ENCODE assay signal across 8 cellular contexts in the genomic region with DNA sequence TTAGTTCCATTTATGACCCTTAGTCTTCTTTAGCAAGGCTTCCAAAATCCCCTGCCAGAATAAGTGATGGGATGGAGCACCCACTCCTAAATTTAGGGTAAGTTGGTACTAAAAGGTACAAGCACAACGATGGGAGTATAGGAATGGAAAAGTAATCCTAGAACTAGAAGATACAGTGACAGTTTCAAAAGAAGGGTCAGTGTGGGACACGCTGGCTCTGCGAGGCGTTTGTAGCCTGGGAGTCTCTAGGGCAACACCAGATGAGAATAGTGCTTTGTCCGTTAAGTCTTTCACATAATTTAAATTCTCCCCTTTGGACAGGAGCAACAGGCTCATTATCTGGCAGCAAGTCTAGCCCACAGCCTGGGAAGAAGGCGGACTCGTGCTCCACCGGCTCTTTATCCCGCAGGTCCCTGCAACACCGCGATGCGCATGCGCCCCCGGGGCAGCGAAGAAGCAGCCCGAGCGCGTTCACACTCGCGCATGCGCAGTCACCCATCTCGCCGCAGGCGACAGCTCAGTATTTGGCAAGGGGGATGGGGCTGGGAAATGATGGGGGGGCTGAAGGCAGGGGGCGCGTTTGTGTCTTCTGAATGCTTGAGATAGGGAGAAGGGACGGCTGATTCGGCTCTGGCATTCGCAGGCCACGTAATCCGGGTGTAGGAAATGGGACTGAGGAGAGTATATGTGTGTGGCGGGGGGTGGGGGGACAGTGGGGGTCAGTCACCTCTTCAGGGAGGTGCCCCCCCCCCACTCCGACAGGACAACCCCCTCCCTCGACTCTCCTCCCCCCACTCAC. TPM values are rescaled to one million over a fixed set of nuclear protein-coding genes. Genes with fewer than 3 reads are reported as not detected.
DNase-seq lines count a peak whose midpoint lies in the region; ATAC-seq, FAIRE-seq and TF ChIP-seq lines count a peak whose summit lies in the region.

No MANE protein-coding gene starts in this region.

- peaks cover 3% of the 10 kb centered on the region for H3K27me3 ChIP-seq in astrocyte (ENCODE audit: insufficient read depth, low read length)
- H3K27me3 ChIP-seq in hepatocyte, result no peaks in the 10 kb centered on the region
- H3K27me3 ChIP-seq in rectal smooth muscle tissue (ENCODE audit: control insufficient read depth, insufficient read depth, low read length), result no peaks in the 10 kb centered on the region
- H3K27me3 ChIP-seq in vagina, result no peaks in the 10 kb centered on the region

- TF ChIP-seq CTCF in GM10266 (IDR thresholded peaks at IDR 0.05; ENCODE audit: control insufficient read depth, insufficient read depth, low read depth, missing control alignments) (no peak), astrocyte (IDR thresholded peaks at IDR 0.05; ENCODE audit: insufficient read depth, low read depth, low read length) (no peak), hepatocyte (IDR thresholded peaks at IDR 0.05; ENCODE audit: poor library complexity) (no peak), vagina (IDR thresholded peaks at IDR 0.05) (no peak)

- H3K4me2 ChIP-seq in astrocyte (ENCODE audit: low read length) (peak overlapping the region; percentile 85), hepatocyte (peak overlapping the region; percentile 86)

- H3K27ac ChIP-seq in astrocyte (ENCODE audit: low read depth, low read length) (peak overlapping the region; percentile 88), hepatocyte (peak overlapping the region; percentile 91), rectal smooth muscle tissue (ENCODE audit: low read depth, low read length) (peak overlapping the region; percentile 99), vagina (peak overlapping the region; percentile 98)

- 1% methylated on average over 26 of the region's 34 CpGs for WGBS in hepatocyte (ENCODE audit: low lambda C conversion rate, missing lambda C conversion rate)

- H3K4me3 ChIP-seq in astrocyte (ENCODE audit: insufficient read depth, low read depth, low read length), result peak overlapping the region; percentile 74
- peak overlapping the region; percentile 18 for H3K4me3 ChIP-seq in hepatocyte
- peak overlapping the region; percentile 75 for H3K4me3 ChIP-seq in rectal smooth muscle tissue (ENCODE audit: low read length)
- peak overlapping the region; percentile 80 to 93 for H3K4me3 ChIP-seq in vagina

- H3K9me3 ChIP-seq in astrocyte (ENCODE audit: insufficient read depth, low read depth, low read length) (no peaks in the 10 kb centered on the region), hepatocyte (ENCODE audit: low read depth) (no peaks in the 10 kb centered on the region), vagina (no peaks in the 10 kb centered on the region)

- peak overlapping the region; percentile 99 for H3K27ac Mint-ChIP-seq in astrocyte (ENCODE audit: unreplicated experiment)

- ATAC-seq in HG02840 (IDR thresholded peaks at IDR 0.05; ENCODE audit: low FRiP score, unreplicated experiment), result peak; percentile 62

- H3K36me3 ChIP-seq in astrocyte (ENCODE audit: insufficient read depth, low read length) (no peaks in the 10 kb centered on the region), hepatocyte (replicated peaks; ENCODE audit: insufficient read depth, low read depth) (no peaks in the 10 kb centered on the region), rectal smooth muscle tissue (ENCODE audit: control insufficient read depth, insufficient read depth, low read length) (peaks cover 2% of the 10 kb centered on the region), vagina (no peaks in the 10 kb centered on the region)

- intact Hi-C loops in vagina (cut with DNase I), result no loop called here

- DNase-seq in GM10266 (ENCODE audit: extremely low spot score) (peak; percentile 91), NCI-H1930 (lab: John Stamatoyannopoulos, UW) (peak; percentile 88 to 92), T-helper 22 cell (ENCODE audit: low read depth) (peak; percentile 91), astrocyte (ENCODE audit: low read depth) (peak; percentile 72), hepatocyte (ENCODE audit: low spot score) (peak; percentile 99), vagina (ENCODE audit: extremely low spot score in 2 of 2) (peak in 1 of 2 donors; percentile 95)

- H3K4me1 Mint-ChIP-seq in astrocyte (ENCODE audit: low read depth, unreplicated experiment), result peaks cover 8% of the 10 kb centered on the region

- no peaks in the 10 kb centered on the region for H3K9me3 Mint-ChIP-seq in astrocyte (ENCODE audit: unreplicated experiment)

- no peak for TF ChIP-seq POLR2A in vagina (IDR thresholded peaks at IDR 0.05)

- no peaks in the 10 kb centered on the region for H3K9me2 ChIP-seq in hepatocyte (replicated peaks; ENCODE audit: insufficient read depth)

- peak overlapping the region; percentile 57 for H2AFZ ChIP-seq in astrocyte (ENCODE audit: low read depth, low read length)
- peak overlapping the region; percentile 51 for H2AFZ ChIP-seq in hepatocyte

- peaks cover 4% of the 10 kb centered on the region for H3K36me3 Mint-ChIP-seq in astrocyte (ENCODE audit: low read depth, unreplicated experiment)

- H3K4me1 ChIP-seq in astrocyte (ENCODE audit: insufficient read depth, low read length) (peaks cover 10% of the 10 kb centered on the region), hepatocyte (ENCODE audit: insufficient read depth) (peaks cover 11% of the 10 kb centered on the region), rectal smooth muscle tissue (ENCODE audit: control insufficient read depth, insufficient read depth, low read length) (peaks cover 13% of the 10 kb centered on the region), vagina (peaks cover 36% of the 10 kb centered on the region)

- no peak for FAIRE-seq in astrocyte (lab: Jason Lieb, UNC)

- H4K20me1 ChIP-seq in astrocyte (ENCODE audit: insufficient read depth, low read length) (peaks cover 37% of the 10 kb centered on the region), hepatocyte (ENCODE audit: insufficient read depth, poor library complexity, severe bottlenecking) (peaks cover 45% of the 10 kb centered on the region)

- no peaks in the 10 kb centered on the region for H3K27me3 Mint-ChIP-seq in astrocyte (ENCODE audit: low read depth, unreplicated experiment)

- peaks cover 48% of the 10 kb centered on the region for H3K79me2 ChIP-seq in astrocyte (ENCODE audit: insufficient read depth, low read length)
- H3K79me2 ChIP-seq in hepatocyte, result peaks cover 49% of the 10 kb centered on the region

- peak overlapping the region; percentile 93 for H3K4me3 Mint-ChIP-seq in astrocyte (ENCODE audit: unreplicated experiment)

- H3K9ac ChIP-seq in astrocyte (ENCODE audit: low read length) (peak overlapping the region; percentile 93), rectal smooth muscle tissue (ENCODE audit: low read length) (peak overlapping the region; percentile 68)

RNA-seq across cellular contexts. Expression of gene SPOP, which starts 0.6 kb away (rescaled TPM):
- total RNA-seq in astrocyte (46.6 and 48.6 TPM in 2 replicates), hepatocyte (46.5 and 51.2 TPM in 2 replicates), vagina (87.2 TPM)
- polyA plus RNA-seq in hepatocyte, result 65.7 and 77.3 TPM in 2 replicates

RNA-seq across cellular contexts. Expression of gene SLC35B1, which starts 30.4 kb away (rescaled TPM):
- total RNA-seq in astrocyte (54.3 and 61.1 TPM in 2 replicates), hepatocyte (99.8 and 141 TPM in 2 replicates), vagina (42.0 TPM)
- 98.1 and 113 TPM in 2 replicates for polyA plus RNA-seq in hepatocyte

Comparison
In these comparisons a context has a peak if more than half of its experiments do, and no peak if none do; other contexts are left out.
1. H3K4me3 ChIP-seq: peak in every context shown above with its lines; median percentile 86 in vagina; 75 in rectal smooth muscle tissue; 74 in astrocyte; 18 in hepatocyte.